31 cellular contexts compared by ENCODE assay signal in the genomic region with DNA sequence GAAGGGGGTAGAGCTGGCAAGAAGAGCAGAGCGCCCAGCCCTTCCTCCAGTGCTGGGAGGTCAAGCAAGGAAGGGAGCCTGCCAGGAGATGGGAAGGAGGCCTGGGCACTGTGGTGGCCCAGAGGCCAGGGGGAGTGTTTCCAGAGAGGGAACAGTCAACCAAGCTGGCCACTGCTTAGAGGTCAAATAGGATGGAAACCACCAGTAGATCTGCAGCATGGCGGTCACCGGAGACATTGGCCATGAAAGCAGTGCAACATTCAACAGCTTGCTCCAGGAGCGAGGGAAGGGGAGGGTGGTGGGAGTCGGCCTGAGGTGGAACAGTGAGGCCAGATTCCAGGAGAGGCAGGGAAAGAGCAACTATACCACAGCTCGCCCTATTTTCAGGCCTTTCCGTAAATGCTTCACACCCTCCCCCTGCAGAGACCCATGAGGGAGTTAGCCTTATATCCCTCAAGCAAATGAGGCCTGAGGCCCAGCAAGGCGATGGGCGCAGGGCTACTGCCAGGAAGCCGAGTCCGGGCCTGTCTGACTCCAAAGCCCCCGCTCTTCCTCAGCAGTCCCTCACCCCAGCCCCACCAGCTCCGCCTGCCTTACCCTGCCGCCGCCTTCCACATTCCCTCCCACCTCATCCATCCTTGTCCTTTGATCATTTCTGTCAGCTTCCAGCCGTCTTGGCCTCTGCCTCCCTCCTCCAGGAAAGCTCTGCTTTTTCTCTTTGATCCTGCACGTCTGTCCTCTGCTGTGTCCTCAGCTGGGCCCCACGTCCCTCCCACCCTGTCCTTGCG. TPM values are rescaled to one million over a fixed set of nuclear protein-coding genes. Genes with fewer than 3 reads are reported as not detected.
DNase-seq lines count a peak whose midpoint lies in the region; ATAC-seq, FAIRE-seq and TF ChIP-seq lines count a peak whose summit lies in the region.
"Had no signal": no experiment of that assay in that cellular context is flagged by ENCODE, and none has a peak within 500 bp of the region (broad histone marks: within the 10 kb centered on the region; RNA-seq: fewer than 3 reads in every experiment).

No MANE protein-coding gene starts in this region.

- H3K79me2 ChIP-seq in Karpas-422 (ENCODE audit: low read length), result no peaks in the 10 kb centered on the region

- no peak overlapping the region for H3K27ac Mint-ChIP-seq in Caco-2 (ENCODE audit: unreplicated experiment)
- H3K27ac Mint-ChIP-seq: activated CD4-positive, alpha-beta T cell treated with anti-CD3 and anti-CD28 coated beads, Interleukin-2, amount 10 ng/mL, durations not matched to agents 7 days and 5 days; activated T-cell treated with anti-CD3 and anti-CD28 coated beads, Interleukin-2, amount 50 U/mL, for 72 hours; CD8-positive, alpha-beta T cell; naive thymus-derived CD8-positive, alpha-beta T cell; stimulated activated naive B cell treated with anti-CD40 and anti-IgM and Interleukin-4, amounts not matched to agents 10 μg/mL and 1 μg/mL and 100 μg/mL, for 72 hours had no signal

- H3K36me3 Mint-ChIP-seq in Caco-2 (ENCODE audit: insufficient read depth, unreplicated experiment), result no peaks in the 10 kb centered on the region
- H3K36me3 Mint-ChIP-seq: CD8-positive, alpha-beta T cell; IgD-negative memory B cell; naive thymus-derived CD8-positive, alpha-beta T cell; stimulated activated naive B cell treated with anti-CD40 and anti-IgM and Interleukin-4, amounts not matched to agents 10 μg/mL and 1 μg/mL and 100 μg/mL, for 72 hours had no signal

- DNase-seq in Caco-2 (peak; percentile 36 to 70), body of pancreas (no peak), kidney (peak; percentile 65), retina (peak; percentile 41), NOMO-1 treated with dmso at 0.1 percent for 144 hours (lab: John Stamatoyannopoulos, UW; ENCODE audit: unreplicated experiment) (no peak), NCI-H774 (lab: John Stamatoyannopoulos, UW) (no peak), Karpas-422 (no peak)
- DNase-seq: activated CD4-positive, alpha-beta T cell treated with anti-CD3 and anti-CD28 coated beads, Interleukin-2, amount 10 ng/mL, durations not matched to agents 7 days and 5 days; activated naive CD4-positive, alpha-beta T cell; activated T-cell treated with anti-CD3 and anti-CD28 coated beads, Interleukin-2, amount 50 U/mL, for 72 hours; brain microvascular endothelial cell; CD8-positive, alpha-beta T cell; DMS 273 treated with DMSO at 0.1 percent for 48 hours; effector CD4-positive, alpha-beta T cell; EL; heart right ventricle; NCI-H1092 treated with DMSO at 0.1 percent for 48 hours; NCI-H2029; NCI-H526 treated with DMSO at 0.1 percent for 48 hours; stimulated activated CD4-positive, alpha-beta T cell treated with anti-CD3 and anti-CD28 coated beads, Interleukin-12 subunit alpha, Interleukin-12 subunit beta, amount 100 ng/mL, for 4 hours; stimulated activated CD4-positive, alpha-beta T cell treated with anti-CD3 and anti-CD28 coated beads, Interleukin-4, amount 100 ng/mL, for 24 hours; stimulated activated naive B cell treated with anti-CD40 and anti-IgM and Interleukin-4, amounts not matched to agents 10 μg/mL and 1 μg/mL and 100 μg/mL, for 72 hours; T1000; WERI-Rb-1 had no signal

- no peaks in the 10 kb centered on the region for H3K9me3 ChIP-seq in Caco-2
- no peaks in the 10 kb centered on the region for H3K9me3 ChIP-seq in body of pancreas
- H3K9me3 ChIP-seq in kidney (ENCODE audit: control insufficient read depth in 1 of 2, low read length in 2 of 2), result no peaks in the 10 kb centered on the region
- H3K9me3 ChIP-seq in Karpas-422 (ENCODE audit: low read length), result no peaks in the 10 kb centered on the region
- H3K9me3 ChIP-seq: heart right ventricle, left lung, ovary, suprapubic skin had no signal

- no peaks in the 10 kb centered on the region for H3K9me3 Mint-ChIP-seq in Caco-2 (ENCODE audit: unreplicated experiment)
- H3K9me3 Mint-ChIP-seq: activated CD4-positive, alpha-beta T cell treated with anti-CD3 and anti-CD28 coated beads, Interleukin-2, amount 10 ng/mL, durations not matched to agents 7 days and 5 days; activated T-cell treated with anti-CD3 and anti-CD28 coated beads, Interleukin-2, amount 50 U/mL, for 72 hours; CD8-positive, alpha-beta T cell; naive thymus-derived CD8-positive, alpha-beta T cell; stimulated activated naive B cell treated with anti-CD40 and anti-IgM and Interleukin-4, amounts not matched to agents 10 μg/mL and 1 μg/mL and 100 μg/mL, for 72 hours had no signal

- no peaks in the 10 kb centered on the region for H4K20me1 ChIP-seq in Karpas-422 (ENCODE audit: insufficient read depth, low read depth, low read length)

- no peaks in the 10 kb centered on the region for H3K27me3 Mint-ChIP-seq in Caco-2 (ENCODE audit: insufficient read depth, unreplicated experiment)
- H3K27me3 Mint-ChIP-seq: activated CD4-positive, alpha-beta T cell treated with anti-CD3 and anti-CD28 coated beads, Interleukin-2, amount 10 ng/mL, durations not matched to agents 7 days and 5 days had no signal

- intact Hi-C loops in Caco-2 (cut with micrococcal nuclease; ENCODE audit: unreplicated experiment) (no loop called here), body of pancreas (cut with DNase I) (no loop called here), kidney (cut with DNase I) (no loop called here)

- H3K27me3 ChIP-seq in Caco-2 (replicated peaks; ENCODE audit: control insufficient read depth, insufficient read depth, low read length) (no peaks in the 10 kb centered on the region), body of pancreas (no peaks in the 10 kb centered on the region), Karpas-422 (ENCODE audit: low read length) (no peaks in the 10 kb centered on the region)
- H3K27me3 ChIP-seq: brain microvascular endothelial cell, left lung, ovary, suprapubic skin had no signal

- H3K9me2 ChIP-seq in Karpas-422 (replicated peaks; ENCODE audit: insufficient read depth, low read length), result no peaks in the 10 kb centered on the region

- no peak overlapping the region for H3K4me2 ChIP-seq in Karpas-422 (ENCODE audit: low read depth, low read length, poor library complexity, severe bottlenecking)

- H3K9ac ChIP-seq in kidney (ENCODE audit: low read length in 2 of 2), result no peak overlapping the region
- no peak overlapping the region for H3K9ac ChIP-seq in Karpas-422 (ENCODE audit: low read length)

- CTCF ChIA-PET in Caco-2 (lab: Charles Lee), result interaction anchor here (1.0 kb wide), 1 partner anchor 102 kb away, joined by 3 read pairs; no protein-coding TSS in a partner anchor

- WGBS in body of pancreas, 2 donors, result 80 to 84% methylated on average over 19 of the region's 19 CpGs

- no peak for FAIRE-seq in kidney (lab: Jason Lieb, UNC)
- FAIRE-seq: RCC 7860 had no signal

- peak overlapping the region in 3 of 4 donors; percentile 12 to 29 (median 22) for H3K27ac ChIP-seq in body of pancreas
- no peak overlapping the region for H3K27ac ChIP-seq in kidney (ENCODE audit: low read depth in 2 of 2, low read length in 2 of 2)
- H3K27ac ChIP-seq in Karpas-422 (ENCODE audit: low read length), result no peak overlapping the region
- H3K27ac ChIP-seq: brain microvascular endothelial cell, left lung, ovary, suprapubic skin, WERI-Rb-1 had no signal

- TF ChIP-seq POLR2A in body of pancreas (IDR thresholded peaks at IDR 0.05), result no peak

- POLR2A ChIA-PET in Caco-2 (lab: Charles Lee), result no interaction called here

- peaks cover 22% of the 10 kb centered on the region for H3K4me1 Mint-ChIP-seq in Caco-2 (ENCODE audit: low read depth, unreplicated experiment)
- H3K4me1 Mint-ChIP-seq: activated CD4-positive, alpha-beta T cell treated with anti-CD3 and anti-CD28 coated beads, Interleukin-2, amount 10 ng/mL, durations not matched to agents 7 days and 5 days; naive thymus-derived CD8-positive, alpha-beta T cell; stimulated activated naive B cell treated with anti-CD40 and anti-IgM and Interleukin-4, amounts not matched to agents 10 μg/mL and 1 μg/mL and 100 μg/mL, for 72 hours had no signal

- ATAC-seq in body of pancreas, result no peak
- ATAC-seq in HG02970 (IDR thresholded peaks at IDR 0.05; ENCODE audit: low FRiP score, unreplicated experiment), result no peak
- ATAC-seq: activated T-cell treated with anti-CD3 and anti-CD28 coated beads, Interleukin-2, amount 50 U/mL, for 72 hours; CD8-positive, alpha-beta T cell; left lung; naive thymus-derived CD8-positive, alpha-beta T cell; stimulated activated naive B cell treated with anti-CD40 and anti-IgM and Interleukin-4, amounts not matched to agents 10 μg/mL and 1 μg/mL and 100 μg/mL, for 72 hours had no signal

- no TSS peak for BruUV-seq in Caco-2 (replicated peaks; lab: Mats Ljungman, UMichigan)

- TF ChIP-seq CTCF in Caco-2 (IDR thresholded peaks at IDR 0.05; ENCODE audit: insufficient read depth in 1 of 2, low read depth in 1 of 2, low read length in 1 of 2, severe bottlenecking in 1 of 2, unreplicated experiment in 1 of 2), result no peak
- TF ChIP-seq CTCF in body of pancreas (IDR thresholded peaks at IDR 0.05), result no peak
- TF ChIP-seq CTCF in kidney (IDR thresholded peaks at IDR 0.05; ENCODE audit: borderline replicate concordance, extremely low read depth, insufficient read depth), result no peak

- H2AFZ ChIP-seq in Karpas-422 (ENCODE audit: low read length), result no peak overlapping the region

- H3K36me3 ChIP-seq in Caco-2 (ENCODE audit: control insufficient read depth, insufficient read depth, low read length) (no peaks in the 10 kb centered on the region), body of pancreas (replicated peaks in 1 of 2; ENCODE audit: insufficient read depth in 1 of 2, low read depth in 2 of 2) (no peaks in the 10 kb centered on the region), kidney (ENCODE audit: control insufficient read depth in 1 of 2, insufficient read depth in 2 of 2, low read length in 2 of 2) (no peaks in the 10 kb centered on the region), Karpas-422 (ENCODE audit: insufficient read depth, low read length) (no peaks in the 10 kb centered on the region)
- H3K36me3 ChIP-seq: brain microvascular endothelial cell, heart right ventricle, left lung, ovary, suprapubic skin had no signal

- H3K4me1 ChIP-seq in Caco-2, result peaks cover 56% of the 10 kb centered on the region
- H3K4me1 ChIP-seq in body of pancreas, result peaks cover 70% of the 10 kb centered on the region
- peaks cover 0 to 8% of the 10 kb centered on the region in 2 donors for H3K4me1 ChIP-seq in kidney (ENCODE audit: control insufficient read depth in 1 of 2, insufficient read depth in 1 of 2, low read depth in 1 of 2, low read length in 2 of 2)
- no peaks in the 10 kb centered on the region for H3K4me1 ChIP-seq in Karpas-422 (ENCODE audit: low read length)
- H3K4me1 ChIP-seq: left lung had no signal

- H3K4me3 ChIP-seq in Caco-2 (ENCODE audit: low read depth, low read length) (no peak overlapping the region), body of pancreas (no peak overlapping the region), kidney (ENCODE audit: low read length in 2 of 2) (no peak overlapping the region), Karpas-422 (ENCODE audit: low read length) (no peak overlapping the region)
- H3K4me3 ChIP-seq: heart right ventricle, left lung, ovary, suprapubic skin had no signal

- no peak overlapping the region for H3K4me3 Mint-ChIP-seq in Caco-2 (ENCODE audit: unreplicated experiment)
- H3K4me3 Mint-ChIP-seq: activated CD4-positive, alpha-beta T cell treated with anti-CD3 and anti-CD28 coated beads, Interleukin-2, amount 10 ng/mL, durations not matched to agents 7 days and 5 days; activated T-cell treated with anti-CD3 and anti-CD28 coated beads, Interleukin-2, amount 50 U/mL, for 72 hours; CD8-positive, alpha-beta T cell; stimulated activated naive B cell treated with anti-CD40 and anti-IgM and Interleukin-4, amounts not matched to agents 10 μg/mL and 1 μg/mL and 100 μg/mL, for 72 hours had no signal

RNA-seq across cellular contexts. Expression of a gene that starts 17.0 kb away (rescaled TPM):
- total RNA-seq in Caco-2 (2022), result 0.09 and 0.36 TPM in 2 replicates
- total RNA-seq in body of pancreas, result 10 to 100 TPM; 10.5 to 20.5 TPM
- total RNA-seq in kidney, result 8.1 TPM
- 2.1 TPM for polyA plus RNA-seq in kidney (ENCODE audit: insufficient read depth, low read depth, low replicate concordance)
- not detected in 2 replicates for total RNA-seq in Karpas-422 (2014; rRNA removed; shearing (Covaris generic); ENCODE audit: low replicate concordance)
- total RNA-seq: activated CD4-positive, alpha-beta T cell treated with anti-CD3 and anti-CD28 coated beads, Interleukin-2, amount 10 ng/mL, durations not matched to agents 7 days and 5 days; activated T-cell treated with anti-CD3 and anti-CD28 coated beads, Interleukin-2, amount 50 U/mL, for 72 hours; CD8-positive, alpha-beta T cell; naive thymus-derived CD8-positive, alpha-beta T cell had no signal
- polyA plus RNA-seq: IgD-negative memory B cell; naive thymus-derived CD8-positive, alpha-beta T cell had no signal

RNA-seq across cellular contexts. Expression of a gene that starts 54.6 kb away (rescaled TPM):
- total RNA-seq in Caco-2 (2022), result 44.1 and 45.7 TPM in 2 replicates
- total RNA-seq in body of pancreas, result 10 to 100 TPM; 17.8 to 21.8 TPM
- total RNA-seq in kidney, result 63.7 TPM
- polyA plus RNA-seq in kidney (ENCODE audit: insufficient read depth, low read depth, low replicate concordance), result 43.1 TPM
- total RNA-seq in Karpas-422 (2014; rRNA removed; shearing (Covaris generic); ENCODE audit: low replicate concordance), result 13.8 and 13.9 TPM in 2 replicates

Comparison
In these comparisons a context has a peak if more than half of its experiments do, and no peak if none do; other contexts are left out.
1. DNase-seq: peak in Caco-2 (2 of 2), kidney (single experiment) and retina (single experiment); none in body of pancreas (0 of 4), NOMO-1 treated with dmso at 0.1 percent for 144 hours (single experiment), NCI-H774 (single experiment) and Karpas-422 (single experiment).
2. H3K27ac ChIP-seq: peak in body of pancreas (3 of 4); none in kidney (0 of 2) and Karpas-422 (single experiment).